Comparison of ENCODE assay signal across 24 cellular contexts in the genomic region with DNA sequence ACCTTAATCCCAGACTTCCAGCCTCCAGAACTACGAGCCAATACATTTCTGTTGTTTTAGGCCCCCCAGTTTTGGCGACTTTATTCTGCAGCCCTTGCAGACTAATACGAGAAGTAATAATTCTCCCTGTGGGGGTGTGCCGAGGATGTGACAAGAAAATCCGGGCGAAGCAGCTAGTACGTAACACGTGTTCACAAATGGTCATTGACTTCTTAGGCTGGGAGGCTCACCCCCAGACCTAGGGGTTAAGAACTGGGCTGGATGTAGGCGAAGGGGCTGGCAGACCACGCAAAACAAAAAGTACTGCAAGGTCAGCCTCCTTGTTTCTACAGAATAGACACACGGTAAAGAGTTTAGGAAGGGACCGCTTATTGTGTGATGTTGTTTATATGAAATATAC.
"Had no signal": no experiment of that assay in that cellular context is flagged by ENCODE, and none has a peak within 500 bp of the region (broad histone marks: within the 10 kb centered on the region; RNA-seq: fewer than 3 reads in every experiment).

No MANE protein-coding gene starts in this region.

- H3K4me3 Mint-ChIP-seq: activated CD4-positive, alpha-beta memory T cell treated with anti-CD3 and anti-CD28 coated beads for 36 hours; activated CD4-positive, alpha-beta T cell treated with anti-CD3 and anti-CD28 coated beads for 36 hours; activated CD4-positive, alpha-beta T cell treated with anti-CD3 and anti-CD28 coated beads, Interleukin-2, amount 10 ng/mL, durations not matched to agents 24 days and 14 days; activated CD8-positive, alpha-beta T cell treated with anti-CD3 and anti-CD28 coated beads, Interleukin-2, amount 10 ng/mL, durations not matched to agents 7 days and 5 days; activated naive CD8-positive, alpha-beta T cell; activated T-cell treated with anti-CD3 and anti-CD28 coated beads, Interleukin-2, amount 50 U/mL, for 4 hours; activated T-helper 17 cell treated with anti-CD3 and anti-CD28 coated beads, Interleukin-2, amount 50 U/mL, for 72 hours had no signal

- DNase-seq: activated CD4-positive, alpha-beta memory T cell treated with anti-CD3 and anti-CD28 coated beads for 36 hours; activated CD4-positive, alpha-beta T cell treated with anti-CD3 and anti-CD28 coated beads for 36 hours; activated CD4-positive, alpha-beta T cell treated with anti-CD3 and anti-CD28 coated beads, Interleukin-2, amount 10 ng/mL, durations not matched to agents 24 days and 14 days; activated CD4-positive, CD25-positive, alpha-beta regulatory T cell; activated CD4-positive, CD25-positive, alpha-beta regulatory T cell treated with anti-CD3 and anti-CD28 coated beads, Interleukin-2, amount 50 U/mL, for 72 hours; activated CD8-positive, alpha-beta T cell treated with anti-CD3 and anti-CD28 coated beads, Interleukin-2, amount 10 ng/mL, durations not matched to agents 7 days and 5 days; activated effector memory CD4-positive, alpha-beta T cell treated with Interleukin-2 at 50 U/mL for 16 hours; activated gamma-delta T cell treated with Interleukin-2 at 50 U/mL for 16 hours; activated naive CD4-positive, alpha-beta T cell treated with anti-CD3 and anti-CD28 coated beads, Interleukin-2, amount 50 U/mL, for 16 hours; activated naive CD4-positive, alpha-beta T cell treated with Interleukin-2 at 50 U/mL for 16 hours; activated T-cell treated with anti-CD3 and anti-CD28 coated beads, Interleukin-2, amount 50 U/mL, for 4 hours; adrenal gland; amygdala; aorta; caudate nucleus; cortex of kidney; dermis blood vessel endothelial cell; effector CD8-positive, alpha-beta T cell; foreskin fibroblast; T-helper 2 cell had no signal

- H3K4me1 Mint-ChIP-seq: activated CD4-positive, alpha-beta T cell treated with anti-CD3 and anti-CD28 coated beads, Interleukin-2, amount 10 ng/mL, durations not matched to agents 24 days and 14 days; activated T-helper 17 cell treated with anti-CD3 and anti-CD28 coated beads, Interleukin-2, amount 50 U/mL, for 72 hours had no signal

- H3K4me3 ChIP-seq: adrenal gland, body of pancreas had no signal

- H3K27me3 ChIP-seq: adrenal gland, body of pancreas had no signal

- ATAC-seq: activated CD4-positive, alpha-beta T cell treated with anti-CD3 and anti-CD28 coated beads for 36 hours; activated CD8-positive, alpha-beta T cell treated with anti-CD3 and anti-CD28 coated beads, Interleukin-2, amount 10 ng/mL, durations not matched to agents 7 days and 5 days; activated T-cell treated with anti-CD3 and anti-CD28 coated beads, Interleukin-2, amount 50 U/mL, for 4 hours; activated T-helper 17 cell treated with anti-CD3 and anti-CD28 coated beads, Interleukin-2, amount 50 U/mL, for 72 hours had no signal

- H3K36me3 Mint-ChIP-seq: activated CD4-positive, alpha-beta memory T cell treated with anti-CD3 and anti-CD28 coated beads for 36 hours; activated naive CD8-positive, alpha-beta T cell had no signal

- H3K4me1 ChIP-seq: adrenal gland had no signal

- H3K27ac Mint-ChIP-seq: activated CD4-positive, alpha-beta memory T cell treated with anti-CD3 and anti-CD28 coated beads for 36 hours; activated CD4-positive, alpha-beta T cell treated with anti-CD3 and anti-CD28 coated beads for 36 hours; activated CD4-positive, alpha-beta T cell treated with anti-CD3 and anti-CD28 coated beads, Interleukin-2, amount 10 ng/mL, durations not matched to agents 24 days and 14 days; activated CD8-positive, alpha-beta T cell treated with anti-CD3 and anti-CD28 coated beads, Interleukin-2, amount 10 ng/mL, durations not matched to agents 7 days and 5 days; activated naive CD8-positive, alpha-beta T cell; activated T-helper 17 cell treated with anti-CD3 and anti-CD28 coated beads, Interleukin-2, amount 50 U/mL, for 72 hours had no signal

- H3K9me3 ChIP-seq: adrenal gland, body of pancreas had no signal

- H3K9me3 Mint-ChIP-seq: activated CD4-positive, alpha-beta memory T cell treated with anti-CD3 and anti-CD28 coated beads for 36 hours; activated CD4-positive, alpha-beta T cell treated with anti-CD3 and anti-CD28 coated beads, Interleukin-2, amount 10 ng/mL, durations not matched to agents 24 days and 14 days; activated T-cell treated with anti-CD3 and anti-CD28 coated beads, Interleukin-2, amount 50 U/mL, for 4 hours; activated T-helper 17 cell treated with anti-CD3 and anti-CD28 coated beads, Interleukin-2, amount 50 U/mL, for 72 hours had no signal

- H3K36me3 ChIP-seq: adrenal gland had no signal

- H3K27ac ChIP-seq: adrenal gland, epithelial cell of prostate had no signal
